Comparison of ENCODE assay signal across 8 cellular contexts in genomic region chr20:64255361-64256281, GRCh38. TPM values are rescaled to one million over a fixed set of nuclear protein-coding genes. Genes with fewer than 3 reads are reported as not detected.
DNase-seq lines count a peak whose midpoint lies in the region; ATAC-seq and TF ChIP-seq lines count a peak whose summit lies in the region.

Gene PCMTD2, plus strand, starts transcription at chr20:64255748. Its CDS starts 4,218 bp downstream, at chr20:64259966.

- H3K9me2 ChIP-seq in DOHH2 (replicated peaks; ENCODE audit: control insufficient read depth, low read length) (no peaks in the 10 kb centered on the region), GM23338 (ENCODE audit: insufficient read depth) (no peaks in the 10 kb centered on the region), neural cell (ENCODE audit: insufficient read depth, low read length) (no peaks in the 10 kb centered on the region)

- H3K9ac ChIP-seq in neural cell (ENCODE audit: low read length): peak within 1 kb of the TSS; percentile 84

- H3F3A ChIP-seq in DOHH2 (ENCODE audit: control insufficient read depth, insufficient read depth) (no peaks in the 10 kb centered on the region), GM23338 (replicated peaks; ENCODE audit: low read depth) (0 out of 2 replicates have a peak, but pooled peaks cover 3% of the 10 kb centered on the region), neural cell (ENCODE audit: insufficient read depth, low read length, poor library complexity, severe bottlenecking) (no peaks in the 10 kb centered on the region)

- WGBS in stomach, 5 donors: 0 to 1% (median 1%) methylated on average over 34 to 96 of the region's 96 CpGs

- H4K20me1 ChIP-seq in DOHH2 (ENCODE audit: control insufficient read depth, insufficient read depth, low read depth, low read length): no peaks in the 10 kb centered on the region
- H4K20me1 ChIP-seq in GM23338 (replicated peaks; ENCODE audit: insufficient read depth): peaks cover 12% of the 10 kb centered on the region
- no peaks in the 10 kb centered on the region for H4K20me1 ChIP-seq in neural cell (ENCODE audit: insufficient read depth)

- peaks cover 18% of the 10 kb centered on the region for H3K27me3 Mint-ChIP-seq in GM23338 (ENCODE audit: insufficient read depth, low read depth, poor library complexity)

- H3K9me3 ChIP-seq in DOHH2 (ENCODE audit: control insufficient read depth, insufficient read depth, low read length): no peaks in the 10 kb centered on the region
- no peaks in the 10 kb centered on the region for H3K9me3 ChIP-seq in neural cell (ENCODE audit: low read length)
- H3K9me3 ChIP-seq in stomach: no peaks in the 10 kb centered on the region

- H3K4me3 ChIP-seq in DOHH2 (ENCODE audit: low read length) (peak within 1 kb of the TSS; percentile 98), GM23338 (peak within 1 kb of the TSS; percentile 99), fibroblast of villous mesenchyme (ENCODE audit: low read depth, low read length) (peak within 1 kb of the TSS; percentile 77), neural cell (ENCODE audit: low read length) (peak within 1 kb of the TSS; percentile 76), stomach (peak within 1 kb of the TSS; percentile 77 to 96 (median 93))

- peaks cover 7% of the 10 kb centered on the region; the same call in 1 of the 2 replicates for H3K27me3 ChIP-seq in DOHH2 (ENCODE audit: control insufficient read depth, low read length)
- H3K27me3 ChIP-seq in GM23338 (ENCODE audit: insufficient read depth): no peaks in the 10 kb centered on the region
- no peaks in the 10 kb centered on the region for H3K27me3 ChIP-seq in neural cell (ENCODE audit: insufficient read depth, low read depth, low read length)
- H3K27me3 ChIP-seq in stomach: peaks cover 0 to 17% (median 0%) of the 10 kb centered on the region in 3 donors

- TF ChIP-seq POLR2A in Raji (IDR thresholded peaks at IDR 0.05; ENCODE audit: insufficient read depth, low read depth, low read length) (peak; percentile 75), stomach (IDR thresholded peaks at IDR 0.05) (no peak)

- peaks cover 20% of the 10 kb centered on the region for H3K4me1 ChIP-seq in DOHH2 (ENCODE audit: control insufficient read depth, low read length)
- H3K4me1 ChIP-seq in GM23338 (ENCODE audit: insufficient read depth): peaks cover 32% of the 10 kb centered on the region
- peaks cover 16 to 43% (median 28%) of the 10 kb centered on the region in 4 donors for H3K4me1 ChIP-seq in stomach

- peak within 1 kb of the TSS; percentile 68 for H3K27ac Mint-ChIP-seq in GM23338

- H3K4me2 ChIP-seq in DOHH2 (ENCODE audit: low read length): peak within 1 kb of the TSS; percentile 97
- peak within 1 kb of the TSS; percentile 100 for H3K4me2 ChIP-seq in GM23338
- H3K4me2 ChIP-seq in neural cell (ENCODE audit: low read length): peak within 1 kb of the TSS; percentile 93

- H3K36me3 Mint-ChIP-seq in GM23338 (ENCODE audit: low read depth): peaks cover 7% of the 10 kb centered on the region; the same call in 2 of the 3 replicates

- no peak for TF ChIP-seq RAD21 in neural cell (conservative IDR thresholded peaks at IDR 0.05)

- H3K4me1 Mint-ChIP-seq in GM23338: peaks cover 29% of the 10 kb centered on the region

- H3K4me3 Mint-ChIP-seq in GM23338: peak within 1 kb of the TSS; percentile 87

- H3K27ac ChIP-seq in DOHH2 (ENCODE audit: low read depth, low read length) (peak within 1 kb of the TSS; percentile 57), GM23338 (ENCODE audit: low read depth) (no peak within 1 kb of the TSS), neural cell (ENCODE audit: low read length) (peak within 1 kb of the TSS; percentile 75), stomach (peak within 1 kb of the TSS; percentile 82 to 91 (median 88))

- H3K79me2 ChIP-seq in DOHH2 (ENCODE audit: control insufficient read depth, low read length) (peaks cover 49% of the 10 kb centered on the region), GM23338 (replicated peaks; ENCODE audit: insufficient read depth) (peaks cover 48% of the 10 kb centered on the region), neural cell (replicated peaks; ENCODE audit: insufficient read depth, low read length) (peaks cover 45% of the 10 kb centered on the region)

- peak; percentile 94 for ATAC-seq in GM23338

- intact Hi-C loops in stomach (cut with DNase I; ENCODE audit: low total_unique reads): no loop called here

- peak within 1 kb of the TSS; percentile 94 for H2AFZ ChIP-seq in GM23338
- H2AFZ ChIP-seq in neural cell (ENCODE audit: low read depth, low read length): peak within 1 kb of the TSS; percentile 56

- no peak for TF ChIP-seq CTCF in DOHH2 (IDR thresholded peaks at IDR 0.05; ENCODE audit: low read depth, low read length, poor library complexity, severe bottlenecking)
- no peak for TF ChIP-seq CTCF in GM23338 (conservative IDR thresholded peaks at IDR 0.05; ENCODE audit: low read depth in 2 of 2)
- TF ChIP-seq CTCF in fibroblast of villous mesenchyme (IDR thresholded peaks at IDR 0.05; ENCODE audit: insufficient read depth, low read depth, low read length): no peak
- TF ChIP-seq CTCF in neural cell (IDR thresholded peaks at IDR 0.05; ENCODE audit: poor library complexity, severe bottlenecking): no peak
- TF ChIP-seq CTCF in stomach (IDR thresholded peaks at IDR 0.05): no peak

- H3K36me3 ChIP-seq in DOHH2 (ENCODE audit: control insufficient read depth, low read length) (peaks cover 11% of the 10 kb centered on the region), GM23338 (ENCODE audit: insufficient read depth) (no peaks in the 10 kb centered on the region), neural cell (ENCODE audit: insufficient read depth, low read length) (peaks cover 4% of the 10 kb centered on the region), stomach (no peaks in the 10 kb centered on the region)

- peak; percentile 92 for DNase-seq in GM23338 (ENCODE audit: low spot score)
- DNase-seq in LHCN-M2 (ENCODE audit: low read depth): peak; percentile 78
- DNase-seq in activated effector memory CD4-positive, alpha-beta T cell treated with anti-CD3 and anti-CD28 coated beads, Interleukin-2, amount 50 U/mL, for 16 hours: peak; percentile 94
- DNase-seq in fibroblast of villous mesenchyme (ENCODE audit: low read depth): peak; percentile 85
- peak; percentile 85 for DNase-seq in stomach

- TF ChIP-seq EP300 in neural cell (conservative IDR thresholded peaks at IDR 0.05; ENCODE audit: poor library complexity, severe bottlenecking) (peak; percentile 49), stomach (IDR thresholded peaks at IDR 0.05) (no peak)

- H3K9me3 Mint-ChIP-seq in GM23338: no peaks in the 10 kb centered on the region; the same call in 2 of the 3 replicates

TF ChIP-seq in GM23338, 12 proteins besides CTCF, POLR2A, EP300 and RAD21:
- TF ChIP-seq POLR2AphosphoS5 (IDR thresholded peaks at IDR 0.05; ENCODE audit: low read depth) (peak; percentile 63), NANOG (IDR thresholded peaks at IDR 0.05; ENCODE audit: borderline replicate concordance) (no peak)

TF ChIP-seq in neural cell, 6 proteins besides CTCF, POLR2A, EP300 and RAD21:
- no peak for TF ChIP-seq EZH2 (IDR thresholded peaks at IDR 0.05; ENCODE audit: borderline replicate concordance, insufficient read depth, low read length, poor library complexity, severe bottlenecking)
- TF ChIP-seq SMC3 (conservative IDR thresholded peaks at IDR 0.05; ENCODE audit: poor library complexity): peak; percentile 33
- TF ChIP-seq MXI1 (conservative IDR thresholded peaks at IDR 0.05; ENCODE audit: poor library complexity, severe bottlenecking): peak; percentile 74
- peak; percentile 46 for TF ChIP-seq TAF1 (IDR thresholded peaks at IDR 0.05; ENCODE audit: low read depth)
TF ChIP-seq in neural cell: peak in this region for 3.

RNA-seq across cellular contexts. Expression of gene PCMTD2, which starts in this region (rescaled TPM):
- total RNA-seq in GM23338 (2014; rRNA removed; shearing (Covaris generic)): 76.1 and 104 TPM in 2 replicates
- 25.7 and 33.8 TPM in 2 replicates for polyA plus RNA-seq in GM23338 (2016; fragmentation: Nextera tagmentation; extraction: Ambion mirVana)
- total RNA-seq in LHCN-M2 (2014; rRNA removed): 39.1 and 56.6 TPM in 2 replicates
- polyA plus RNA-seq in LHCN-M2 (2012): 5.6 TPM
- 40.3 and 54.0 TPM in 2 replicates for total RNA-seq in fibroblast of villous mesenchyme
- polyA plus RNA-seq in neural cell: 267 and 270 TPM in 2 replicates
- 208 and 238 TPM in 2 replicates for polyA minus RNA-seq in neural cell
- total RNA-seq in stomach: 100 to 1,000 TPM in 1 of 5 donors, 10 to 100 TPM in 4; 15.2 to 107 (median 57.4) TPM
- 10 to 100 TPM; 14.1 to 29.3 (median 23.8) TPM for polyA plus RNA-seq in stomach
